ENCODE assay signal across 8 cellular contexts in the genomic region with DNA sequence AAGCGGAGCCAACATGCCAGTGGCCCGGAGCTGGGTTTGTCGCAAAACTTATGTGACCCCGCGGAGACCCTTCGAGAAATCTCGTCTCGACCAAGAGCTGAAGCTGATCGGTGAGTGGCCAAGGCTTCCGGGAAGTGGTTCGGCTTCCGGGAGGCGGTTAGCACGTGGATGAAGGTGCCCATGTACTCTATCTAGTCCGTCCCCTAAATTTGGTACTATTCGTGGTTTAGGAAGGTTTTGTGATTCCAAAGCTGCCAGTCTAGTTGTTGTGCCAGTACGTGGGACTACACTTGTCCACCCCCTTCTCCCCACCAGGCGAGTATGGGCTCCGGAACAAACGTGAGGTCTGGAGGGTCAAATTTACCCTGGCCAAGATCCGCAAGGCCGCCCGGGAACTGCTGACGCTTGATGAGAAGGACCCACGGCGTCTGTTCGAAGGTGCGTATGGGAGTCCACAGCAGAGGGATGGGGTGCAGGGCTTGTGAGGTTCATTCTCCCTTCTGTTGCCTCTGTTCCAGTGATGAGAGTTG. TPM values are rescaled to one million over a fixed set of nuclear protein-coding genes. Genes with fewer than 3 reads are reported as not detected.
DNase-seq lines count a peak whose midpoint lies in the region; ATAC-seq lines count a peak whose summit lies in the region.

No MANE protein-coding gene starts in this region.

- peak; percentile 71 for DNase-seq in activated CD8-positive, alpha-beta memory T cell treated with anti-CD3 and anti-CD28 coated beads, Interleukin-2, amount 50 U/mL, for 48 hours
- DNase-seq in activated CD8-positive, alpha-beta memory T cell treated with anti-CD3 and anti-CD28 coated beads for 24 hours, result no peak
- no peak for DNase-seq in AG08395 (ENCODE audit: low spot score)
- no peak for DNase-seq in DMS 273 (lab: John Stamatoyannopoulos, UW; ENCODE audit: unreplicated experiment)

- ATAC-seq in HG02970 (IDR thresholded peaks at IDR 0.05; ENCODE audit: low FRiP score, unreplicated experiment), result no peak

- peaks cover 40% of the 10 kb centered on the region for H3K36me3 ChIP-seq in thymus (ENCODE audit: control insufficient read depth, insufficient read depth)

- H3K27me3 ChIP-seq in layer of hippocampus (ENCODE audit: control insufficient read depth, insufficient read depth, low read length) (no peaks in the 10 kb centered on the region), thymus (ENCODE audit: control insufficient read depth, insufficient read depth) (no peaks in the 10 kb centered on the region)

- WGBS in adipose tissue, 3 donors, result 2 to 3% (median 2%) methylated on average over 28 of the region's 28 CpGs
- WGBS in thymus, result 9% methylated on average over 28 of the region's 28 CpGs

- peak overlapping the region; percentile 73 for H3K4me3 ChIP-seq in thymus (ENCODE audit: low read length)

- H3K4me1 ChIP-seq in thymus (ENCODE audit: control insufficient read depth, insufficient read depth, low read length), result peaks cover 13% of the 10 kb centered on the region

- peak overlapping the region; percentile 91 for H3K27ac ChIP-seq in adipose tissue (ENCODE audit: low read depth, low read length)
- peak overlapping the region; percentile 97 for H3K27ac ChIP-seq in layer of hippocampus (ENCODE audit: low read depth, low read length)
- peak overlapping the region; percentile 96 for H3K27ac ChIP-seq in thymus (ENCODE audit: low read depth)

- no peaks in the 10 kb centered on the region for H3K9me3 ChIP-seq in thymus (ENCODE audit: control insufficient read depth)

RNA-seq across cellular contexts. Expression of a gene that starts 0.6 kb away (rescaled TPM):
- polyA plus RNA-seq in adipose tissue (1,000 to 10,000 TPM; 3,750 to 5,284 (median 4,831) TPM), thymus (3,716 TPM)

RNA-seq across cellular contexts. Expression of a gene that starts 10.1 kb away (rescaled TPM):
- polyA plus RNA-seq in adipose tissue (10 to 100 TPM; 32.8 to 45.0 (median 39.6) TPM), thymus (38.8 TPM)

RNA-seq across cellular contexts. Expression of a gene that starts 11.9 kb away (rescaled TPM):
- polyA plus RNA-seq in adipose tissue, result 10 to 100 TPM; 18.8 to 32.0 (median 27.5) TPM
- 24.6 TPM for polyA plus RNA-seq in thymus

RNA-seq across cellular contexts. Expression of a gene that starts 21.6 kb away (rescaled TPM):
- polyA plus RNA-seq in adipose tissue (10 to 100 TPM in 1 of 3 donors, 1 to 10 TPM in 2; 2.0 to 29.9 (median 6.1) TPM), thymus (15.5 TPM)

RNA-seq across cellular contexts. Expression of a gene that starts 28.3 kb away (rescaled TPM):
- 10 to 100 TPM in 1 of 3 donors, 1 to 10 TPM in 2; 3.1 to 44.8 (median 6.4) TPM for polyA plus RNA-seq in adipose tissue
- polyA plus RNA-seq in thymus, result 15.4 TPM
